In the genomic region with DNA sequence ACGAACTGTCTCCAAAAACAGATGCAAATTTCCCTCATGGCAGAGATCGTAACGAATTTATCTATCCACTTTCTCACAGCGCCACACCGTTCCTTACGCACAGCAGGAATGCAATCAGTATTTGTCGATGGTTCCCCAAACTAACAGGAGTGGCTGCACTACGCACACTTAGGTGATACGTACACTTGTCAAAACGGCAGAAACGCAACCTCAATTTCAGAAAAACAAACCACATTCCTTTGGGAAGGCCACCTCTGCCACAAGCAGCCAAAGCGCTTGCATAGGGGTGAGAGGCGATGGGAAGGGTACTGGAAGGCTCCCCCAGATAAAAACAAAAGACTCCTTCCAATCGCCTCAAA, we compare ENCODE assay signal across 8 cellular contexts. TPM values are rescaled to one million over a fixed set of nuclear protein-coding genes. Genes with fewer than 3 reads are reported as not detected.
DNase-seq lines count a peak whose midpoint lies in the region; ATAC-seq and TF ChIP-seq lines count a peak whose summit lies in the region.

No MANE protein-coding gene starts in this region.

- CTCF ChIA-PET in CD4-positive, alpha-beta T cell (lab: Charles Lee), result interaction anchor here (1.7 kb wide), 1 partner anchor 10 kb away, joined by 11 read pairs; a partner anchor contains a TSS
- CTCF ChIA-PET in SK-N-SH (lab: Yijun Ruan, JAX), result interaction anchor here (0.7 to 2.8 kb wide), 4 partner anchors 10 to 447 kb away, joined by 3 to 16 read pairs (median 5); a partner anchor contains a TSS

- peak in 2 of 10 experiments; percentile 2 to 13 for DNase-seq in CD4-positive, alpha-beta T cell
- no peak for DNase-seq in SK-N-SH
- no peak for DNase-seq in endothelial cell (ENCODE audit: low spot score)
- peak in 1 of 3 donors; percentile 33 for DNase-seq in mucosa of descending colon
- no peak for DNase-seq in uterus
- no peak for DNase-seq in activated gamma-delta T cell treated with Interleukin-2 at 50 U/mL for 16 hours

- peaks cover 55% of the 10 kb centered on the region for H3K79me2 ChIP-seq in SK-N-SH (ENCODE audit: insufficient read depth)

- WGBS in SK-N-SH (ENCODE audit: low lambda C conversion rate), result 0% methylated on average over 13 of the region's 14 CpGs

- no peaks in the 10 kb centered on the region for H3F3A ChIP-seq in SK-N-SH (replicated peaks; ENCODE audit: insufficient read depth)

- peaks cover 41% of the 10 kb centered on the region for H3K4me1 Mint-ChIP-seq in CD4-positive, alpha-beta T cell (ENCODE audit: low read depth)
- H3K4me1 Mint-ChIP-seq in endothelial cell (ENCODE audit: unreplicated experiment), result peaks cover 35% of the 10 kb centered on the region

- H3K4me2 ChIP-seq in SK-N-SH, result peak overlapping the region; percentile 92

- no peaks in the 10 kb centered on the region for H3K9me3 Mint-ChIP-seq in CD4-positive, alpha-beta T cell
- no peaks in the 10 kb centered on the region for H3K9me3 Mint-ChIP-seq in endothelial cell (ENCODE audit: unreplicated experiment)

- H2AFZ ChIP-seq in SK-N-SH (ENCODE audit: low read depth), result peak overlapping the region; percentile 83

- peak overlapping the region; percentile 86 for H3K27ac Mint-ChIP-seq in CD4-positive, alpha-beta T cell
- peak overlapping the region; percentile 91 for H3K27ac Mint-ChIP-seq in endothelial cell (ENCODE audit: unreplicated experiment)

- H3K4me3 ChIP-seq in SK-N-SH (ENCODE audit: low read depth in 2 of 2, low read length in 1 of 2) (peak overlapping the region; percentile 80 to 87), mucosa of descending colon (peak overlapping the region; percentile 74), uterus (peak overlapping the region; percentile 73 to 90)

- H3K36me3 ChIP-seq in SK-N-SH (replicated peaks in 1 of 2; ENCODE audit: control insufficient read depth in 1 of 2, insufficient read depth in 2 of 2, low read length in 1 of 2), result peaks cover 0 to 3% of the 10 kb centered on the region in 2 experiments
- no peaks in the 10 kb centered on the region for H3K36me3 ChIP-seq in mucosa of descending colon (ENCODE audit: low read depth)
- H3K36me3 ChIP-seq in uterus, result no peaks in the 10 kb centered on the region

- TF ChIP-seq CTCF in CD4-positive, alpha-beta T cell (IDR thresholded peaks at IDR 0.05), result no peak
- TF ChIP-seq CTCF in SK-N-SH (IDR thresholded peaks at IDR 0.05) (no peak), endothelial cell (IDR thresholded peaks at IDR 0.05; ENCODE audit: unreplicated experiment) (no peak), mucosa of descending colon (IDR thresholded peaks at IDR 0.05) (no peak), uterus (IDR thresholded peaks at IDR 0.05) (no peak)

- H3K9ac ChIP-seq in SK-N-SH, result peak overlapping the region; percentile 74

- no peak for TF ChIP-seq RAD21 in SK-N-SH (IDR thresholded peaks at IDR 0.05; ENCODE audit: low read length)

- no peak for TF ChIP-seq EP300 in SK-N-SH (IDR thresholded peaks at IDR 0.05; ENCODE audit: borderline replicate concordance in 1 of 2, low read depth in 1 of 2, low read length in 1 of 2)

- H3K36me3 Mint-ChIP-seq in CD4-positive, alpha-beta T cell (ENCODE audit: low read depth), result peaks cover 13% of the 10 kb centered on the region
- peaks cover 11% of the 10 kb centered on the region for H3K36me3 Mint-ChIP-seq in endothelial cell (ENCODE audit: low read depth, unreplicated experiment)

- ATAC-seq in CD4-positive, alpha-beta T cell (ENCODE audit: poor library complexity), result peak; percentile 30
- ATAC-seq in GM19397 (IDR thresholded peaks at IDR 0.05; ENCODE audit: unreplicated experiment), result peak; percentile 11
- peak; percentile 14 for ATAC-seq in HG03442 (IDR thresholded peaks at IDR 0.05; ENCODE audit: unreplicated experiment)
- peak; percentile 57 for ATAC-seq in mucosa of descending colon

- POLR2A ChIA-PET in CD4-positive, alpha-beta T cell (lab: Charles Lee), result interaction anchor here (1.0 to 3.4 kb wide), 14 partner anchors 10 to 740 kb away, joined by 3 to 100 read pairs (median 6); a partner anchor contains a TSS
- POLR2A ChIA-PET in SK-N-SH (lab: Yijun Ruan, JAX), result interaction anchor here (0.7 to 2.0 kb wide), 2 partner anchors 10 to 152 kb away, joined by 3 to 22 read pairs; a partner anchor contains a TSS

- no peak for TF ChIP-seq POLR2A in uterus (IDR thresholded peaks at IDR 0.05)

- H3K4me1 ChIP-seq in SK-N-SH (ENCODE audit: control insufficient read depth in 1 of 2, insufficient read depth in 2 of 2, low read depth in 1 of 2, low read length in 1 of 2), result peaks cover 0 to 7% of the 10 kb centered on the region in 2 experiments; a peak in 1 of 4 replicates
- peaks cover 23% of the 10 kb centered on the region for H3K4me1 ChIP-seq in mucosa of descending colon (ENCODE audit: low read depth)
- peaks cover 3 to 6% of the 10 kb centered on the region in 2 donors for H3K4me1 ChIP-seq in uterus

- H3K27me3 Mint-ChIP-seq in CD4-positive, alpha-beta T cell, result no peaks in the 10 kb centered on the region
- peaks cover 15% of the 10 kb centered on the region for H3K27me3 Mint-ChIP-seq in endothelial cell (ENCODE audit: unreplicated experiment)

- H4K20me1 ChIP-seq in SK-N-SH (ENCODE audit: insufficient read depth), result 0 out of 2 replicates have a peak, but pooled peaks cover 7% of the 10 kb centered on the region

- peak overlapping the region; percentile 93 for H3K4me3 Mint-ChIP-seq in CD4-positive, alpha-beta T cell
- peak overlapping the region; percentile 95 for H3K4me3 Mint-ChIP-seq in endothelial cell (ENCODE audit: unreplicated experiment)

- intact Hi-C loops in CD4-positive, alpha-beta T cell (cut with DNase I, micrococcal nuclease), result loop anchor here (1.0 to 10.0 kb wide), 4 partner anchors 10 to 464 kb away; a partner anchor contains a TSS
- intact Hi-C loops in mucosa of descending colon (cut with DNase I, micrococcal nuclease) (no loop called here), uterus (cut with DNase I; ENCODE audit: low total_unique reads) (no loop called here)

- H3K9me3 ChIP-seq in CD4-positive, alpha-beta T cell (ENCODE audit: control insufficient read depth, low read length), result no peaks in the 10 kb centered on the region
- H3K9me3 ChIP-seq in SK-N-SH, result no peaks in the 10 kb centered on the region
- no peaks in the 10 kb centered on the region for H3K9me3 ChIP-seq in mucosa of descending colon
- no peaks in the 10 kb centered on the region for H3K9me3 ChIP-seq in uterus

- H3K27ac ChIP-seq in CD4-positive, alpha-beta T cell (ENCODE audit: low read depth, low read length), result peak overlapping the region; percentile 79
- H3K27ac ChIP-seq in SK-N-SH (ENCODE audit: low read depth in 2 of 2, low read length in 1 of 2), result peak overlapping the region; percentile 50 to 65; a peak in 3 of 4 replicates
- peak overlapping the region; percentile 79 to 80 for H3K27ac ChIP-seq in uterus

- no peaks in the 10 kb centered on the region for H3K9me2 ChIP-seq in SK-N-SH

- H3K27me3 ChIP-seq in CD4-positive, alpha-beta T cell (ENCODE audit: control insufficient read depth, insufficient read depth, low read length), result no peaks in the 10 kb centered on the region
- H3K27me3 ChIP-seq in SK-N-SH (ENCODE audit: insufficient read depth), result no peaks in the 10 kb centered on the region
- H3K27me3 ChIP-seq in uterus, result no peaks in the 10 kb centered on the region

TF ChIP-seq in SK-N-SH, 30 proteins besides CTCF, POLR2A, EP300 and RAD21:
- 0 out of 2 replicates have a peak, but pooled peaks have one; percentile 33 for TF ChIP-seq MXI1 (IDR thresholded peaks at IDR 0.05; ENCODE audit: low read depth, low read length)
- no peak for TF ChIP-seq EZH2phosphoT487 (IDR thresholded peaks at IDR 0.05; ENCODE audit: borderline replicate concordance, low read depth)

RNA-seq across cellular contexts. Expression of a gene that starts 0.6 kb away (rescaled TPM):
- total RNA-seq in CD4-positive, alpha-beta T cell, result 10 to 100 TPM; 40.3 to 40.4 TPM
- polyA plus RNA-seq in SK-N-SH (2012; rRNA removed), result 8.5 and 8.9 TPM in 2 replicates
- polyA plus RNA-seq in SK-N-SH (2012; cell fraction: cytosol; rRNA removed), result 8.1 and 10.7 TPM in 2 replicates
- 31.1 and 33.6 TPM in 2 replicates for polyA plus RNA-seq in SK-N-SH (2012; cell fraction: nucleus; rRNA removed)
- total RNA-seq in endothelial cell (ENCODE audit: unreplicated experiment) (70.0 TPM), mucosa of descending colon (10 to 100 TPM; 23.6 to 37.8 (median 32.5) TPM), uterus (10 to 100 TPM in 3 of 4 donors, 1 to 10 TPM in 1; 7.1 to 46.5 (median 34.5) TPM)

RNA-seq across cellular contexts. Expression of a gene that starts 10.7 kb away (rescaled TPM):
- total RNA-seq in CD4-positive, alpha-beta T cell, result 10 to 100 TPM; 17.3 to 20.0 TPM
- 2.8 and 3.2 TPM in 2 replicates for polyA plus RNA-seq in SK-N-SH (2012; rRNA removed)
- polyA plus RNA-seq in SK-N-SH (2012; cell fraction: cytosol; rRNA removed), result 3.6 and 4.0 TPM in 2 replicates
- 3.3 and 6.8 TPM in 2 replicates for polyA plus RNA-seq in SK-N-SH (2012; cell fraction: nucleus; rRNA removed)
- total RNA-seq in endothelial cell (ENCODE audit: unreplicated experiment) (19.2 TPM), mucosa of descending colon (10 to 100 TPM; 11.7 to 23.3 (median 15.7) TPM), uterus (10 to 100 TPM; 22.0 to 37.6 (median 29.6) TPM)

Comparison
In these comparisons a context has a peak if more than half of its experiments do, and no peak if none do; other contexts are left out.
1. intact Hi-C loops: an anchor here in CD4-positive, alpha-beta T cell (1.0 to 10.0 kb wide); none called in mucosa of descending colon and uterus.